21 cellular contexts compared by ENCODE assay signal in genomic region chr10:1184541-1185415, GRCh38.
A peak's percentile ranks its signal among the peaks of the same experiment; 100 is the strongest.
DNase-seq lines count a peak whose midpoint lies in the region; ATAC-seq, FAIRE-seq and TF ChIP-seq lines count a peak whose summit lies in the region.
"Had no signal": no experiment of that assay in that cellular context is flagged by ENCODE, and none has a peak within 500 bp of the region (broad histone marks: within the 10 kb centered on the region; RNA-seq: fewer than 3 reads in every experiment).

No MANE protein-coding gene starts in this region.

- H2BK12ac ChIP-seq in H1 (ENCODE audit: low read depth, low read length): peak overlapping the region; percentile 39; the same call in 1 of the 2 replicates

- peaks cover 0 to 7% (median 3%) of the 10 kb centered on the region in 4 experiments; a peak in 2 of 7 replicates for H3K4me1 ChIP-seq in H1 (replicated peaks in 1 of 4; ENCODE audit: control insufficient read depth in 3 of 4, insufficient read depth in 4 of 4, low read length in 3 of 4)
- H3K4me1 ChIP-seq in neural progenitor cell: peaks cover 14% of the 10 kb centered on the region
- no peaks in the 10 kb centered on the region for H3K4me1 ChIP-seq in upper lobe of right lung
- no peaks in the 10 kb centered on the region; a peak in 1 of 4 replicates for H3K4me1 ChIP-seq in SK-N-SH (ENCODE audit: control insufficient read depth in 1 of 2, insufficient read depth in 2 of 2, low read depth in 1 of 2, low read length in 1 of 2)
- H3K4me1 ChIP-seq: A549, HAP-1 had no signal

- H2BK20ac ChIP-seq in H1 (ENCODE audit: low read length): no peak overlapping the region

- H3K9ac ChIP-seq in H1 (replicated peaks in 1 of 4; ENCODE audit: extremely low read depth in 1 of 4, low read depth in 3 of 4, low read length in 3 of 4): no peak overlapping the region
- H3K9ac ChIP-seq in neural progenitor cell: no peak overlapping the region
- H3K9ac ChIP-seq in SK-N-SH: no peak overlapping the region
- H3K9ac ChIP-seq: KMS-11 had no signal

- POLR2A ChIA-PET in H1 (lab: Charles Lee; ENCODE audit: partially characterized antibody): interaction anchor here (0.6 kb wide), 1 partner anchor 11 kb away, joined by 3 read pairs; no protein-coding TSS in a partner anchor
- POLR2A ChIA-PET in SK-N-SH (lab: Yijun Ruan, JAX): no interaction called here
- POLR2A ChIA-PET in activated CD4-positive, alpha-beta memory T cell treated with anti-CD3 and anti-CD28 coated beads for 36 hours (lab: Charles Lee): no interaction called here

- TF ChIP-seq RAD21 in H1 (IDR thresholded peaks at IDR 0.05 in 1 of 2, conservative IDR thresholded peaks at IDR 0.05 in 1 of 2; ENCODE audit: low read depth in 2 of 2, low read length in 2 of 2) (no peak), SK-N-SH (IDR thresholded peaks at IDR 0.05; ENCODE audit: low read length) (no peak)

- H3K9me3 ChIP-seq in H1 (ENCODE audit: insufficient read depth in 2 of 2, low read depth in 1 of 2, low read length in 1 of 2): no peaks in the 10 kb centered on the region
- H3K9me3 ChIP-seq in neural progenitor cell (ENCODE audit: low read depth): no peaks in the 10 kb centered on the region
- no peaks in the 10 kb centered on the region for H3K9me3 ChIP-seq in upper lobe of right lung
- H3K9me3 ChIP-seq in SK-N-SH: no peaks in the 10 kb centered on the region
- H3K9me3 ChIP-seq: A549, HAP-1 had no signal

- H3K56ac ChIP-seq in H1 (replicated peaks; ENCODE audit: insufficient read length, low read depth, low read length): no peak overlapping the region

- H4K5ac ChIP-seq in H1 (ENCODE audit: insufficient read length, low read depth, low read length): no peak overlapping the region

- no peaks in the 10 kb centered on the region for H3K23me2 ChIP-seq in H1 (ENCODE audit: low read depth, low read length)

- H2BK15ac ChIP-seq in H1 (ENCODE audit: low read length): no peak overlapping the region

- TF ChIP-seq EP300 in H1 (IDR thresholded peaks at IDR 0.05; ENCODE audit: borderline replicate concordance in 1 of 2, low read depth in 2 of 2, low read length in 2 of 2) (no peak), SK-N-SH (IDR thresholded peaks at IDR 0.05; ENCODE audit: borderline replicate concordance in 1 of 2, low read depth in 1 of 2, low read length in 1 of 2) (no peak)

- no peak for DNase-seq in stimulated activated naive CD8-positive, alpha-beta T cell treated with anti-CD3 and anti-CD28 coated beads, Interleukin-15, amount 100 ng/mL, for 72 hours
- no peak for DNase-seq in stimulated activated naive CD8-positive, alpha-beta T cell treated with anti-CD3 and anti-CD28 coated beads, Interleukin-15, Interleukin-2, amounts not matched to agents 100 U/mL and 50 U/mL, for 24 hours
- DNase-seq in H1 (ENCODE audit: low read depth in 1 of 2, low spot score in 2 of 2) (no peak), neural progenitor cell (ENCODE audit: low spot score) (no peak), upper lobe of right lung (peak; percentile 54), SK-N-SH (no peak), NCI-H526 (lab: John Stamatoyannopoulos, UW) (no peak)
- DNase-seq in activated CD4-positive, alpha-beta memory T cell treated with anti-CD3 and anti-CD28 coated beads for 36 hours: no peak
- DNase-seq: C1 segment of cervical spinal cord, DMS79, MV-4-11, NCI-H1694 treated with DMSO at 0.1 percent for 48 hours, NCI-H2107, NCI-H510A, NCI-H82, OCI-M1, SHP77 treated with DMSO at 0.1 percent for 48 hours had no signal

- intact Hi-C loops in upper lobe of right lung (cut with DNase I): no loop called here
- intact Hi-C loops in activated CD4-positive, alpha-beta memory T cell treated with anti-CD3 and anti-CD28 coated beads for 36 hours (cut with micrococcal nuclease): no loop called here

- H2AK5ac ChIP-seq in H1 (ENCODE audit: low read depth, low read length): no peak overlapping the region

- no peaks in the 10 kb centered on the region for H3K9me2 ChIP-seq in SK-N-SH

- no peak overlapping the region for H3K4ac ChIP-seq in H1 (replicated peaks; ENCODE audit: insufficient read length, low read depth, low read length)

- no peak overlapping the region for H2BK120ac ChIP-seq in H1 (replicated peaks; ENCODE audit: low read depth, low read length)

- H3K27ac ChIP-seq in H1 (ENCODE audit: low read depth, low read length): no peak overlapping the region
- H3K27ac ChIP-seq in neural progenitor cell: no peak overlapping the region
- H3K27ac ChIP-seq in upper lobe of right lung: no peak overlapping the region
- no peak overlapping the region for H3K27ac ChIP-seq in SK-N-SH (ENCODE audit: low read depth in 2 of 2, low read length in 1 of 2)
- H3K27ac ChIP-seq: A549, KMS-11 had no signal

- WGBS in H1 (ENCODE audit: extremely low coverage in 1 of 2, insufficient coverage in 1 of 2, insufficient read length in 1 of 2, insufficient replicate concordance in 2 of 2, low coverage in 1 of 2, low lambda C conversion rate in 2 of 2, missing lambda C conversion rate in 1 of 2), 2 experiments: 86% methylated on average over 45 of the region's 45 CpGs; no CpG with 5 or more reads in 1 of the 2 experiments
- 70% methylated on average over 33 of the region's 45 CpGs for WGBS in SK-N-SH (ENCODE audit: low lambda C conversion rate)

- peaks cover 6% of the 10 kb centered on the region for H3K27me3 Mint-ChIP-seq in stimulated activated naive CD8-positive, alpha-beta T cell treated with anti-CD3 and anti-CD28 coated beads, Interleukin-15, amount 100 ng/mL, for 72 hours
- H3K27me3 Mint-ChIP-seq in neural progenitor cell (ENCODE audit: insufficient read depth, low read depth): peaks cover 2% of the 10 kb centered on the region
- H3K27me3 Mint-ChIP-seq in activated CD4-positive, alpha-beta memory T cell treated with anti-CD3 and anti-CD28 coated beads for 36 hours: peaks cover 3% of the 10 kb centered on the region

- H3K36me3 ChIP-seq in H1 (ENCODE audit: control insufficient read depth in 2 of 4, insufficient read depth in 4 of 4, low read length in 3 of 4): no peaks in the 10 kb centered on the region
- no peaks in the 10 kb centered on the region for H3K36me3 ChIP-seq in neural progenitor cell
- H3K36me3 ChIP-seq in upper lobe of right lung: no peaks in the 10 kb centered on the region
- H3K36me3 ChIP-seq in SK-N-SH (replicated peaks in 1 of 2; ENCODE audit: control insufficient read depth in 1 of 2, insufficient read depth in 2 of 2, low read length in 1 of 2): no peaks in the 10 kb centered on the region
- H3K36me3 ChIP-seq: HAP-1 had no signal

- TF ChIP-seq CTCF in H1 (IDR thresholded peaks at IDR 0.05; ENCODE audit: control extremely low read depth in 1 of 3, insufficient read depth in 1 of 3, low read depth in 1 of 3, low read length in 3 of 3): no peak
- no peak for TF ChIP-seq CTCF in neural progenitor cell (IDR thresholded peaks at IDR 0.05)
- TF ChIP-seq CTCF in upper lobe of right lung (IDR thresholded peaks at IDR 0.05): no peak
- TF ChIP-seq CTCF in SK-N-SH (IDR thresholded peaks at IDR 0.05): no peak

- H4K8ac ChIP-seq in H1 (ENCODE audit: extremely low read depth, insufficient read depth, low read length): peak overlapping the region; percentile 53

- H4K91ac ChIP-seq in H1 (replicated peaks; ENCODE audit: insufficient read length, low read length): no peak overlapping the region

- H3K23ac ChIP-seq in H1 (ENCODE audit: insufficient read length): no peak overlapping the region

- no peak overlapping the region for H2BK5ac ChIP-seq in H1 (ENCODE audit: low read depth, low read length)

- H4K20me1 ChIP-seq in H1 (replicated peaks in 1 of 2; ENCODE audit: control insufficient read depth in 1 of 2, insufficient read depth in 2 of 2, low read length in 2 of 2): no peaks in the 10 kb centered on the region
- no peaks in the 10 kb centered on the region for H4K20me1 ChIP-seq in neural progenitor cell (ENCODE audit: low read depth)
- H4K20me1 ChIP-seq in SK-N-SH (ENCODE audit: insufficient read depth): no peaks in the 10 kb centered on the region

- no peak overlapping the region for H3K4me3 ChIP-seq in H1 (ENCODE audit: extremely low read depth in 1 of 4, insufficient read depth in 2 of 4, low read depth in 3 of 4, low read length in 4 of 4)
- H3K4me3 ChIP-seq in neural progenitor cell: no peak overlapping the region
- no peak overlapping the region for H3K4me3 ChIP-seq in upper lobe of right lung
- H3K4me3 ChIP-seq in SK-N-SH (ENCODE audit: low read depth in 2 of 2, low read length in 1 of 2): no peak overlapping the region
- H3K4me3 ChIP-seq: A549, HAP-1 had no signal

- no peak for TF ChIP-seq POLR2A in H1 (IDR thresholded peaks at IDR 0.05; ENCODE audit: control extremely low read depth in 1 of 2, low read depth in 2 of 2, low read length in 2 of 2)

- no peak overlapping the region for H3K27ac Mint-ChIP-seq in stimulated activated naive CD8-positive, alpha-beta T cell treated with anti-CD3 and anti-CD28 coated beads, Interleukin-15, amount 100 ng/mL, for 72 hours
- peak overlapping the region; percentile 46 for H3K27ac Mint-ChIP-seq in neural progenitor cell
- no peak overlapping the region for H3K27ac Mint-ChIP-seq in activated CD4-positive, alpha-beta memory T cell treated with anti-CD3 and anti-CD28 coated beads for 36 hours

- H3K14ac ChIP-seq in H1 (ENCODE audit: insufficient read length): no peak overlapping the region

- CTCF ChIA-PET in H1 (lab: Charles Lee; ENCODE audit: partially characterized antibody) (interaction anchor here (0.6 to 3.2 kb wide), 7 partner anchors 10 to 570 kb away, joined by 3 to 10 read pairs (median 5); no protein-coding TSS in a partner anchor), SK-N-SH (lab: Yijun Ruan, JAX) (no interaction called here)
- CTCF ChIA-PET in activated CD4-positive, alpha-beta memory T cell treated with anti-CD3 and anti-CD28 coated beads for 36 hours (lab: Charles Lee): no interaction called here

- H3F3A ChIP-seq in neural progenitor cell (ENCODE audit: low read depth) (no peaks in the 10 kb centered on the region), SK-N-SH (replicated peaks; ENCODE audit: insufficient read depth) (no peaks in the 10 kb centered on the region)

- peak; percentile 6 for ATAC-seq in stimulated activated naive CD8-positive, alpha-beta T cell treated with anti-CD3 and anti-CD28 coated beads, Interleukin-15, amount 100 ng/mL, for 72 hours
- no peak for ATAC-seq in stimulated activated naive CD8-positive, alpha-beta T cell treated with anti-CD3 and anti-CD28 coated beads, Interleukin-15, Interleukin-2, amounts not matched to agents 100 U/mL and 50 U/mL, for 24 hours
- no peak for ATAC-seq in upper lobe of right lung
- ATAC-seq: A549 had no signal

- no peak for FAIRE-seq in H1 (lab: Jason Lieb, UNC)
- FAIRE-seq: A549, D721Med had no signal

- H3K79me2 ChIP-seq in H1 (ENCODE audit: control insufficient read depth in 1 of 2, insufficient read depth in 2 of 2, low read length in 2 of 2) (no peaks in the 10 kb centered on the region), neural progenitor cell (ENCODE audit: low read depth) (no peaks in the 10 kb centered on the region), SK-N-SH (ENCODE audit: insufficient read depth) (no peaks in the 10 kb centered on the region)

- no peaks in the 10 kb centered on the region for H3K4me1 Mint-ChIP-seq in stimulated activated naive CD8-positive, alpha-beta T cell treated with anti-CD3 and anti-CD28 coated beads, Interleukin-15, amount 100 ng/mL, for 72 hours
- peaks cover 34% of the 10 kb centered on the region for H3K4me1 Mint-ChIP-seq in neural progenitor cell
- H3K4me1 Mint-ChIP-seq in activated CD4-positive, alpha-beta memory T cell treated with anti-CD3 and anti-CD28 coated beads for 36 hours (ENCODE audit: low read depth): no peaks in the 10 kb centered on the region

- H3K4me2 ChIP-seq in H1 (ENCODE audit: insufficient read depth in 1 of 2, low read depth in 2 of 2, low read length in 2 of 2) (no peak overlapping the region), neural progenitor cell (no peak overlapping the region), SK-N-SH (no peak overlapping the region)
- H3K4me2 ChIP-seq: A549, KMS-11 had no signal

- H2AFZ ChIP-seq in H1 (ENCODE audit: low read length) (no peak overlapping the region), neural progenitor cell (replicated peaks) (no peak overlapping the region), SK-N-SH (ENCODE audit: low read depth) (no peak overlapping the region)

- no peaks in the 10 kb centered on the region for H3K79me1 ChIP-seq in H1 (ENCODE audit: low read depth, low read length)

- H3K9me3 Mint-ChIP-seq in stimulated activated naive CD8-positive, alpha-beta T cell treated with anti-CD3 and anti-CD28 coated beads, Interleukin-15, amount 100 ng/mL, for 72 hours: no peaks in the 10 kb centered on the region
- H3K9me3 Mint-ChIP-seq in neural progenitor cell: peaks cover 5% of the 10 kb centered on the region
- H3K9me3 Mint-ChIP-seq in activated CD4-positive, alpha-beta memory T cell treated with anti-CD3 and anti-CD28 coated beads for 36 hours: no peaks in the 10 kb centered on the region

- H3K4me3 Mint-ChIP-seq in stimulated activated naive CD8-positive, alpha-beta T cell treated with anti-CD3 and anti-CD28 coated beads, Interleukin-15, amount 100 ng/mL, for 72 hours: no peak overlapping the region
- H3K4me3 Mint-ChIP-seq in neural progenitor cell: peak overlapping the region; percentile 16
- no peak overlapping the region for H3K4me3 Mint-ChIP-seq in activated CD4-positive, alpha-beta memory T cell treated with anti-CD3 and anti-CD28 coated beads for 36 hours

- H3K36me3 Mint-ChIP-seq in neural progenitor cell: no peaks in the 10 kb centered on the region
- no peaks in the 10 kb centered on the region for H3K36me3 Mint-ChIP-seq in activated CD4-positive, alpha-beta memory T cell treated with anti-CD3 and anti-CD28 coated beads for 36 hours

- no peaks in the 10 kb centered on the region for H3K27me3 ChIP-seq in H1 (replicated peaks in 1 of 4; ENCODE audit: control insufficient read depth in 3 of 4, extremely low read depth in 1 of 4, insufficient read depth in 3 of 4, low read length in 3 of 4)
- no peaks in the 10 kb centered on the region for H3K27me3 ChIP-seq in neural progenitor cell
- H3K27me3 ChIP-seq in upper lobe of right lung: no peaks in the 10 kb centered on the region
- H3K27me3 ChIP-seq in SK-N-SH (ENCODE audit: insufficient read depth): no peaks in the 10 kb centered on the region

- no peak overlapping the region for H3K18ac ChIP-seq in H1 (ENCODE audit: extremely low read depth, low read length)
